20 cellular contexts compared by ENCODE assay signal in the genomic region with DNA sequence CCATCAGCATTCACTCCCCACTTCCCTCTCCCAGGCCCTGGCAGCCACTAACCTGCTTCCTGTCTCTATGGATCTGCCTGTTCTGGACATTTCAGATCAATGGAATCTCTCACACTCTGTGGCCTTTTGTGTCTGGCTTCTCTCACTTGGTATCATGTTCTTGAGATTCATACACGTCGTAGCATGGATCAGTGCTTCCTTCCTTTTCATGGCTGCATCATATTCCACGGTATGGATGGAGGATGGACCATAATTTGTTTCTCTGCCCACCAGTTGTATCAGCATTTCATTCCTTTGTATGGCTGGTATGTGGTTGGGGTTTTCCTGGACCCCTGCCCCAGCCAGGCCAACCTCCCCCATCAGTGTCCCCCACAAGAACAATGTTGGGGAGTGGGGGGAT. TPM values are rescaled to one million over a fixed set of nuclear protein-coding genes. Genes with fewer than 3 reads are reported as not detected.
A peak's percentile ranks its signal among the peaks of the same experiment; 100 is the strongest.
DNase-seq lines count a peak whose midpoint lies in the region; ATAC-seq lines count a peak whose summit lies in the region.
"Had no signal": no experiment of that assay in that cellular context is flagged by ENCODE, and none has a peak within 500 bp of the region (broad histone marks: within the 10 kb centered on the region; RNA-seq: fewer than 3 reads in every experiment).

No MANE protein-coding gene starts in this region.

- CTCF ChIA-PET in activated CD8-positive, alpha-beta memory T cell treated with anti-CD3 and anti-CD28 coated beads, Interleukin-2, amount 10 ng/mL, durations not matched to agents 7 days and 5 days (lab: Charles Lee), result no interaction called here

- H2BK120ac ChIP-seq in trophoblast cell (ENCODE audit: insufficient read depth, low read length, poor library complexity), result no peak overlapping the region

- no peak overlapping the region for H4K12ac ChIP-seq in trophoblast cell (ENCODE audit: low read depth, low read length)

- H3K4me3 Mint-ChIP-seq in activated CD8-positive, alpha-beta memory T cell treated with anti-CD3 and anti-CD28 coated beads, Interleukin-2, amount 10 ng/mL, durations not matched to agents 7 days and 5 days, result no peak overlapping the region

- no peaks in the 10 kb centered on the region for H3K27me3 ChIP-seq in GM23248 (replicated peaks; ENCODE audit: insufficient read depth)
- no peaks in the 10 kb centered on the region for H3K27me3 ChIP-seq in trophoblast cell (ENCODE audit: insufficient read depth, low read length)
- H3K27me3 ChIP-seq: heart left ventricle, SJSA1, uterus had no signal

- DNase-seq in activated CD8-positive, alpha-beta memory T cell treated with anti-CD3 and anti-CD28 coated beads, Interleukin-2, amount 10 ng/mL, durations not matched to agents 7 days and 5 days, result no peak
- no peak for DNase-seq in activated CD8-positive, alpha-beta memory T cell treated with anti-CD3 and anti-CD28 coated beads, Interleukin-2, amount 50 U/mL, for 4 hours
- DNase-seq in GM23248 (no peak), caudate nucleus (lab: John Stamatoyannopoulos, UW) (no peak), trophoblast cell (no peak), AG08396 (ENCODE audit: low spot score) (no peak)
- DNase-seq in effector CD8-positive, alpha-beta T cell (lab: John Stamatoyannopoulos, UW), result no peak
- DNase-seq: activated CD4-positive, CD25-positive, alpha-beta regulatory T cell; activated effector memory CD4-positive, alpha-beta T cell treated with anti-CD3 and anti-CD28 coated beads, Interleukin-2, amount 50 U/mL, for 16 hours; DMS53; heart left ventricle; left ventricle myocardium superior; NCI-H1694; NCI-H2227 treated with DMSO at 0.1 percent for 48 hours; uterus had no signal

- no peak overlapping the region for H4K91ac ChIP-seq in trophoblast cell (ENCODE audit: low read depth, low read length)

- no peak overlapping the region for H3K23ac ChIP-seq in trophoblast cell (ENCODE audit: low read length)

- H3K9me2 ChIP-seq in GM23248 (ENCODE audit: insufficient read depth), result no peaks in the 10 kb centered on the region

- 98 to 100% methylated on average over 3 of the region's 3 CpGs for WGBS in GM23248 (ENCODE audit: low coverage in 1 of 2, low lambda C conversion rate in 2 of 2, missing lambda C conversion rate in 2 of 2), 2 experiments
- WGBS in trophoblast cell (ENCODE audit: extremely low coverage, insufficient coverage, insufficient read length), result no CpG with 5 or more reads among the region's 3 CpGs

- H3K27me3 Mint-ChIP-seq in activated CD8-positive, alpha-beta memory T cell treated with anti-CD3 and anti-CD28 coated beads, Interleukin-2, amount 10 ng/mL, durations not matched to agents 7 days and 5 days, result no peaks in the 10 kb centered on the region

- no peaks in the 10 kb centered on the region for H3K9me3 Mint-ChIP-seq in activated CD8-positive, alpha-beta memory T cell treated with anti-CD3 and anti-CD28 coated beads, Interleukin-2, amount 10 ng/mL, durations not matched to agents 7 days and 5 days (ENCODE audit: low read depth)

- H3K79me2 ChIP-seq in GM23248 (ENCODE audit: insufficient read depth) (peaks cover 88% of the 10 kb centered on the region), trophoblast cell (ENCODE audit: control insufficient read depth, insufficient read depth, low read length, poor library complexity) (peaks cover 3% of the 10 kb centered on the region)

- no peak overlapping the region for H3K4me3 ChIP-seq in GM23248
- H3K4me3 ChIP-seq in trophoblast cell (ENCODE audit: low read depth, low read length), result no peak overlapping the region
- H3K4me3 ChIP-seq: A549, heart left ventricle, PC-9, SJSA1, uterus had no signal

- H2BK12ac ChIP-seq in trophoblast cell (ENCODE audit: low read length), result no peak overlapping the region

- H3K4me1 Mint-ChIP-seq in activated CD8-positive, alpha-beta memory T cell treated with anti-CD3 and anti-CD28 coated beads, Interleukin-2, amount 10 ng/mL, durations not matched to agents 7 days and 5 days, result peaks cover 58% of the 10 kb centered on the region

- H3K4ac ChIP-seq in trophoblast cell (ENCODE audit: low read depth, low read length), result peak overlapping the region; percentile 17

- no peak overlapping the region for H3K14ac ChIP-seq in trophoblast cell (ENCODE audit: low read length)

- peak overlapping the region; percentile 39 for H3K27ac Mint-ChIP-seq in activated CD8-positive, alpha-beta memory T cell treated with anti-CD3 and anti-CD28 coated beads, Interleukin-2, amount 10 ng/mL, durations not matched to agents 7 days and 5 days

- no peak overlapping the region for H4K8ac ChIP-seq in trophoblast cell (ENCODE audit: low read depth, low read length)

- in situ Hi-C loops in GM23248 (cut with MboI), result no loop called here

- H3K18ac ChIP-seq in trophoblast cell (ENCODE audit: low read length), result no peak overlapping the region

- H3K9me3 ChIP-seq in GM23248 (ENCODE audit: low read depth), result no peaks in the 10 kb centered on the region
- peaks cover 1% of the 10 kb centered on the region for H3K9me3 ChIP-seq in trophoblast cell (ENCODE audit: insufficient read depth, low read depth, low read length)
- H3K9me3 ChIP-seq: A549, heart left ventricle, SJSA1, uterus had no signal

- H3K36me3 Mint-ChIP-seq in activated CD8-positive, alpha-beta memory T cell treated with anti-CD3 and anti-CD28 coated beads, Interleukin-2, amount 10 ng/mL, durations not matched to agents 7 days and 5 days, result peaks cover 46% of the 10 kb centered on the region

- H3K4me1 ChIP-seq in GM23248 (ENCODE audit: insufficient read depth), result peaks cover 21% of the 10 kb centered on the region
- H3K4me1 ChIP-seq in trophoblast cell (ENCODE audit: control insufficient read depth in 1 of 2, insufficient read depth in 2 of 2, low read length in 2 of 2), result peaks cover 26 to 30% of the 10 kb centered on the region in 2 experiments
- H3K4me1 ChIP-seq: parathyroid adenoma had no signal

- no peaks in the 10 kb centered on the region for H4K20me1 ChIP-seq in GM23248 (ENCODE audit: insufficient read depth)

- H2AFZ ChIP-seq in GM23248 (no peak overlapping the region), trophoblast cell (ENCODE audit: insufficient read depth, low read length, poor library complexity) (no peak overlapping the region)
- H2AFZ ChIP-seq: parathyroid adenoma, PC-9 had no signal

- no peak for ATAC-seq in activated CD8-positive, alpha-beta memory T cell treated with anti-CD3 and anti-CD28 coated beads, Interleukin-2, amount 10 ng/mL, durations not matched to agents 7 days and 5 days
- no peak for ATAC-seq in HG03457 (IDR thresholded peaks at IDR 0.05; ENCODE audit: unreplicated experiment)
- ATAC-seq: A549, heart left ventricle, left ventricle myocardium superior had no signal

- no peaks in the 10 kb centered on the region; the same call in 1 of the 2 replicates for H3K36me3 ChIP-seq in GM23248 (ENCODE audit: low read depth)
- peaks cover 26 to 30% of the 10 kb centered on the region in 2 experiments for H3K36me3 ChIP-seq in trophoblast cell (ENCODE audit: control insufficient read depth in 1 of 2, insufficient read depth in 2 of 2, low read length in 2 of 2)
- H3K36me3 ChIP-seq: uterus had no signal

- no peak overlapping the region for H2BK5ac ChIP-seq in trophoblast cell (ENCODE audit: low read depth, low read length, poor library complexity)

- no peak overlapping the region for H3K4me2 ChIP-seq in GM23248 (ENCODE audit: unreplicated experiment)
- no peak overlapping the region for H3K4me2 ChIP-seq in trophoblast cell (ENCODE audit: low read length)
- H3K4me2 ChIP-seq: A549, PC-9 had no signal

- H3K27ac ChIP-seq in GM23248 (peak overlapping the region; percentile 2; the same call in 1 of the 2 replicates), caudate nucleus (ENCODE audit: low read depth, low read length) (peak overlapping the region; percentile 8), trophoblast cell (ENCODE audit: low read depth, low read length) (no peak overlapping the region)
- H3K27ac ChIP-seq: A549, parathyroid adenoma, PC-9, SJSA1 had no signal

- peaks cover 8% of the 10 kb centered on the region for H3K79me1 ChIP-seq in trophoblast cell (ENCODE audit: low read length)

- H3K9ac ChIP-seq in GM23248 (no peak overlapping the region), trophoblast cell (ENCODE audit: low read length) (no peak overlapping the region)
- H3K9ac ChIP-seq: parathyroid adenoma had no signal

- H2AK5ac ChIP-seq in trophoblast cell (ENCODE audit: low read length), result no peak overlapping the region

- H3F3A ChIP-seq in GM23248 (ENCODE audit: insufficient read depth), result peaks cover 37% of the 10 kb centered on the region

RNA-seq across cellular contexts. Expression of gene MYO9B, which starts 36.2 kb away (rescaled TPM):
- total RNA-seq in activated CD8-positive, alpha-beta memory T cell treated with anti-CD3 and anti-CD28 coated beads, Interleukin-2, amount 10 ng/mL, durations not matched to agents 7 days and 5 days, result 100 to 1,000 TPM; 280 to 356 TPM
- total RNA-seq in GM23248 (2014; rRNA removed; shearing (Covaris generic)), result 49.1 and 71.8 TPM in 2 replicates
- polyA plus RNA-seq in GM23248 (2016; fragmentation: Nextera tagmentation; extraction: Ambion mirVana), result 18.6 and 20.1 TPM in 2 replicates
- polyA plus RNA-seq in trophoblast cell (2013), result 64.1 and 65.1 TPM in 2 replicates

RNA-seq across cellular contexts. Expression of gene HAUS8, which starts 36.5 kb away (rescaled TPM):
- total RNA-seq in activated CD8-positive, alpha-beta memory T cell treated with anti-CD3 and anti-CD28 coated beads, Interleukin-2, amount 10 ng/mL, durations not matched to agents 7 days and 5 days, result 10 to 100 TPM; 62.1 to 73.0 TPM
- 1.0 and 3.4 TPM in 2 replicates for total RNA-seq in GM23248 (2014; rRNA removed; shearing (Covaris generic))
- polyA plus RNA-seq in GM23248 (2016; fragmentation: Nextera tagmentation; extraction: Ambion mirVana), result 8.2 and 10.6 TPM in 2 replicates
- 31.7 and 32.6 TPM in 2 replicates for polyA plus RNA-seq in trophoblast cell (2013)

Comparison
In these comparisons a context has a peak if more than half of its experiments do, and no peak if none do; other contexts are left out.
1. RNA of gene HAUS8, which starts 36.5 kb away (total RNA-seq): 62.1 to 73.0 TPM in activated CD8-positive, alpha-beta memory T cell treated with anti-CD3 and anti-CD28 coated beads, Interleukin-2, amount 10 ng/mL, durations not matched to agents 7 days and 5 days; 1.0 to 3.4 TPM in GM23248; every median in the first group is over 10 times any median in the second.